28 cellular contexts compared by ENCODE assay signal in the genomic region with DNA sequence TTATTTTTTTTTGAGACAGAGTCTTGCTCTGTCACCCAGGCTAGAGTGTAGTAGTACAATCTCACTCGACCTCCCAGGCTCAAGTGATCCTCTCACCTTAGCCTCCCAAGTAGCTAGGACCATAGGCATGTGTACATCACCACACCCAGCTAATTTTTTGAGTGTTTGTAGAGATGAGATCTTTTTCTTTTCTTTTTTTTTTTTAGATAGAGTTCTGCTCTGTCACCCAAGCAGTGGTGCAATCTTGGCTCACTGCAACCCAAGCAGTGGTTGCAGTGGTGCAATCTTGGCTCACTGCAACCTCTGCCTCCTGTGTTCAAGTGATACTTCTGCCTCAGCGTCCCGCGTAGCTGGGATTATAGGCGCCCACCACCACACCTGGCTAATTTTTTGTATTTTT.
"Had no signal": no experiment of that assay in that cellular context is flagged by ENCODE, and none has a peak within 500 bp of the region (broad histone marks: within the 10 kb centered on the region; RNA-seq: fewer than 3 reads in every experiment).

No MANE protein-coding gene starts in this region.

- H3K27ac ChIP-seq: body of pancreas, coronary artery, esophagus squamous epithelium, left lung, ovary, skin epidermis, thyroid gland had no signal

- H3K27ac Mint-ChIP-seq: activated CD4-positive, alpha-beta memory T cell treated with anti-CD3 and anti-CD28 coated beads, Interleukin-2, amount 10 ng/mL, durations not matched to agents 7 days and 5 days; activated CD4-positive, alpha-beta T cell treated with anti-CD3 and anti-CD28 coated beads, Interleukin-2, amount 10 ng/mL, durations not matched to agents 7 days and 5 days; activated naive CD8-positive, alpha-beta T cell; activated T-helper 2 cell treated with anti-CD3 and anti-CD28 coated beads, Interferon-gamma antibody, Interleukin-2, Interleukin-4, amounts not matched to agents 10 μg/mL and 5 μg/mL and 100 μg/mL, durations not matched to agents 14 hours and 24 hours and 36 hours; endodermal cell; natural killer cell; progenitor cell of endocrine pancreas; stimulated activated effector memory CD8-positive, alpha-beta T cell treated with anti-CD3 and anti-CD28 coated beads, Interleukin-12 subunit alpha, Interleukin-12 subunit beta, amount 100 ng/mL, for 72 hours; stimulated activated naive CD8-positive, alpha-beta T cell treated with anti-CD3 and anti-CD28 coated beads, Interleukin-15, Interleukin-2, amounts not matched to agents 100 ng/mL and 50 ng/mL, for 24 hours had no signal

- H3K4me1 Mint-ChIP-seq: stimulated activated effector memory CD8-positive, alpha-beta T cell treated with anti-CD3 and anti-CD28 coated beads, Interleukin-12 subunit alpha, Interleukin-12 subunit beta, amount 100 ng/mL, for 72 hours had no signal

- H3K4me1 ChIP-seq: thyroid gland had no signal

- H3K4me3 Mint-ChIP-seq: activated CD4-positive, alpha-beta memory T cell treated with anti-CD3 and anti-CD28 coated beads, Interleukin-2, amount 10 ng/mL, durations not matched to agents 7 days and 5 days; activated CD4-positive, alpha-beta T cell treated with anti-CD3 and anti-CD28 coated beads, Interleukin-2, amount 10 ng/mL, durations not matched to agents 7 days and 5 days; activated naive CD8-positive, alpha-beta T cell; endodermal cell; natural killer cell; stimulated activated effector memory CD8-positive, alpha-beta T cell treated with anti-CD3 and anti-CD28 coated beads, Interleukin-12 subunit alpha, Interleukin-12 subunit beta, amount 100 ng/mL, for 72 hours; stimulated activated naive CD8-positive, alpha-beta T cell treated with anti-CD3 and anti-CD28 coated beads, Interleukin-15, Interleukin-2, amounts not matched to agents 100 ng/mL and 50 ng/mL, for 24 hours had no signal

- ATAC-seq: body of pancreas; left lung; natural killer cell; sciatic nerve; stimulated activated effector memory CD8-positive, alpha-beta T cell treated with anti-CD3 and anti-CD28 coated beads, Interleukin-12 subunit alpha, Interleukin-12 subunit beta, amount 100 ng/mL, for 72 hours had no signal

- DNase-seq: activated CD4-positive, alpha-beta memory T cell treated with anti-CD3 and anti-CD28 coated beads, Interleukin-2, amount 10 ng/mL, durations not matched to agents 7 days and 5 days; activated CD4-positive, alpha-beta T cell treated with anti-CD3 and anti-CD28 coated beads for 1 hour; activated CD4-positive, alpha-beta T cell treated with anti-CD3 and anti-CD28 coated beads, Interleukin-2, amount 10 ng/mL, durations not matched to agents 7 days and 5 days; activated T-cell treated with anti-CD3 and anti-CD28 coated beads, Interleukin-2, amount 50 U/mL, for 48 hours; aorta; body of pancreas; cerebellar nuclear complex; endodermal cell; esophagus squamous epithelium; kidney glomerular epithelial cell; left lung; mesendoderm; natural killer cell; ovary; retina; stimulated activated CD4-positive, alpha-beta T cell treated with anti-CD3 and anti-CD28 coated beads, Interleukin-4, amount 100 ng/mL, for 24 hours; T-helper 2 cell; thyroid gland had no signal

- H3K27me3 Mint-ChIP-seq: activated CD4-positive, alpha-beta memory T cell treated with anti-CD3 and anti-CD28 coated beads, Interleukin-2, amount 10 ng/mL, durations not matched to agents 7 days and 5 days; activated CD4-positive, alpha-beta T cell treated with anti-CD3 and anti-CD28 coated beads, Interleukin-2, amount 10 ng/mL, durations not matched to agents 7 days and 5 days; activated naive CD8-positive, alpha-beta T cell; progenitor cell of endocrine pancreas; stimulated activated naive CD8-positive, alpha-beta T cell treated with anti-CD3 and anti-CD28 coated beads, Interleukin-15, Interleukin-2, amounts not matched to agents 100 ng/mL and 50 ng/mL, for 24 hours had no signal

- H3K36me3 ChIP-seq: ovary had no signal

- H3K9me3 Mint-ChIP-seq: activated CD4-positive, alpha-beta memory T cell treated with anti-CD3 and anti-CD28 coated beads, Interleukin-2, amount 10 ng/mL, durations not matched to agents 7 days and 5 days; activated CD4-positive, alpha-beta T cell treated with anti-CD3 and anti-CD28 coated beads, Interleukin-2, amount 10 ng/mL, durations not matched to agents 7 days and 5 days; activated T-helper 2 cell treated with anti-CD3 and anti-CD28 coated beads, Interferon-gamma antibody, Interleukin-2, Interleukin-4, amounts not matched to agents 10 μg/mL and 5 μg/mL and 100 μg/mL, durations not matched to agents 14 hours and 24 hours and 36 hours; endodermal cell; natural killer cell; stimulated activated effector memory CD8-positive, alpha-beta T cell treated with anti-CD3 and anti-CD28 coated beads, Interleukin-12 subunit alpha, Interleukin-12 subunit beta, amount 100 ng/mL, for 72 hours; stimulated activated naive CD8-positive, alpha-beta T cell treated with anti-CD3 and anti-CD28 coated beads, Interleukin-15, Interleukin-2, amounts not matched to agents 100 ng/mL and 50 ng/mL, for 24 hours had no signal

- H3K4me3 ChIP-seq: body of pancreas, coronary artery, esophagus squamous epithelium, left lung, lung, ovary, skin epidermis, thyroid gland had no signal

- H3K9me3 ChIP-seq: body of pancreas, esophagus squamous epithelium, left lung, ovary, thyroid gland had no signal

- FAIRE-seq: frontal cortex had no signal

- H3K27me3 ChIP-seq: body of pancreas, esophagus squamous epithelium, left lung, ovary, thyroid gland had no signal
